16 cellular contexts compared by ENCODE assay signal in the genomic region with DNA sequence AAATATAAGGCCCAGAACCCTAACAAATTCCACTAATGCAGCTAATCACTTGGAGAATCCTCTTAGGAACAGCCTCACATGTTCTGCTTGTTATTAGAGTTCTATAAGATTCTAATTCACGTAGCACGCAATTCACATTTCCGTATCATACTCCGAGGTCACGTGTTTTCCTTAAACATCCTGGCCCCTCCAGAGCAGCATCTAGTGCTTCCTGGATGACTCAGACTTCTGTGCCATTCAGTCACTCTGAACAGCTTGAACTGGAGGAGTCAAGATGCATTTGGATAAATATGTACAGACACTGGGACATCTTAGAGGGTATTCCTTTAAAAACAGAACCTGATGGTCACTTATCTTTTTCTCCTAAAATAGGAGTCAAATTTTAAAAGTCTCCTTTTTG.
A peak's percentile ranks its signal among the peaks of the same experiment; 100 is the strongest.
DNase-seq lines count a peak whose midpoint lies in the region; ATAC-seq, FAIRE-seq and TF ChIP-seq lines count a peak whose summit lies in the region.
"Had no signal": no experiment of that assay in that cellular context is flagged by ENCODE, and none has a peak within 500 bp of the region (broad histone marks: within the 10 kb centered on the region; RNA-seq: fewer than 3 reads in every experiment).

No MANE protein-coding gene starts in this region.

- no peaks in the 10 kb centered on the region for H3K36me3 Mint-ChIP-seq in activated CD4-positive, alpha-beta T cell treated with anti-CD3 and anti-CD28 coated beads, Interleukin-2, amount 10 ng/mL, durations not matched to agents 24 days and 14 days (ENCODE audit: low read depth)
- H3K36me3 Mint-ChIP-seq: memory B cell had no signal

- no peaks in the 10 kb centered on the region for H4K20me1 ChIP-seq in K562 (replicated peaks; ENCODE audit: control insufficient read depth, insufficient read depth, low read length)

- TF ChIP-seq EP300 in K562 (IDR thresholded peaks at IDR 0.05; ENCODE audit: low read length): no peak

- peak; percentile 4 for DNase-seq in activated CD4-positive, alpha-beta T cell treated with anti-CD3 and anti-CD28 coated beads for 48 hours
- DNase-seq in activated CD4-positive, alpha-beta T cell treated with anti-CD3 and anti-CD28 coated beads, Interleukin-2, amount 10 ng/mL, durations not matched to agents 24 days and 14 days: no peak
- DNase-seq in MV-4-11 (lab: John Stamatoyannopoulos, UW) (peak; percentile 1), K562 (ENCODE audit: extremely low read depth in 1 of 4, low spot score in 3 of 4) (peak in 2 of 4 experiments; percentile 11 to 14), mucosa of descending colon (no peak), heart left ventricle (no peak), D341Med (ENCODE audit: low spot score) (no peak)
- no peak for DNase-seq in effector CD8-positive, alpha-beta T cell (lab: John Stamatoyannopoulos, UW)
- DNase-seq: Caco-2, NCI-H2081, spleen had no signal

- H3K9ac ChIP-seq in K562 (ENCODE audit: insufficient read depth in 1 of 2, low read depth in 2 of 2, low read length in 2 of 2): no peak overlapping the region
- H3K9ac ChIP-seq: KMS-11 had no signal

- no peaks in the 10 kb centered on the region for H3K79me2 ChIP-seq in K562 (ENCODE audit: control insufficient read depth, insufficient read depth, low read length)

- TF ChIP-seq CTCF in K562 (IDR thresholded peaks at IDR 0.05 in 2 of 3, conservative IDR thresholded peaks at IDR 0.05 in 1 of 3; ENCODE audit: insufficient read depth in 2 of 3, low read depth in 1 of 3, low read length in 3 of 3): no peak
- TF ChIP-seq CTCF in mucosa of descending colon (IDR thresholded peaks at IDR 0.05): no peak
- TF ChIP-seq CTCF in heart left ventricle (IDR thresholded peaks at IDR 0.05): no peak

- 7% methylated on average over 5 of the region's 5 CpGs for WGBS in K562 (ENCODE audit: insufficient coverage, low coverage, missing lambda C conversion rate)
- WGBS in heart left ventricle, 4 donors: 40 to 56% (median 46%) methylated on average over 5 of the region's 5 CpGs

- TF ChIP-seq RAD21 in K562 (CRISPR knock-in tag; conservative IDR thresholded peaks at IDR 0.05 in 1 of 2, IDR thresholded peaks at IDR 0.05 in 1 of 2): no peak

- H3K27me3 Mint-ChIP-seq in activated CD4-positive, alpha-beta T cell treated with anti-CD3 and anti-CD28 coated beads, Interleukin-2, amount 10 ng/mL, durations not matched to agents 24 days and 14 days: peaks cover 11% of the 10 kb centered on the region

- POLR2A ChIA-PET in K562 (lab: Yijun Ruan, JAX): no interaction called here

- H3K4me3 Mint-ChIP-seq in activated CD4-positive, alpha-beta T cell treated with anti-CD3 and anti-CD28 coated beads, Interleukin-2, amount 10 ng/mL, durations not matched to agents 24 days and 14 days: no peak overlapping the region
- H3K4me3 Mint-ChIP-seq: memory B cell had no signal

- no peak for FAIRE-seq in K562 (lab: Jason Lieb, UNC)
- FAIRE-seq: H1 had no signal

- no peak overlapping the region for H3K27ac Mint-ChIP-seq in activated CD4-positive, alpha-beta T cell treated with anti-CD3 and anti-CD28 coated beads, Interleukin-2, amount 10 ng/mL, durations not matched to agents 24 days and 14 days
- H3K27ac Mint-ChIP-seq: memory B cell had no signal

- H3K27me3 ChIP-seq in K562 (ENCODE audit: control insufficient read depth in 2 of 2, insufficient read depth in 2 of 2, low read length in 2 of 2) (peaks cover 0 to 11% of the 10 kb centered on the region in 2 experiments; a peak in 2 of 5 replicates), heart left ventricle (peaks cover 0 to 27% (median 0%) of the 10 kb centered on the region in 9 donors)
- H3K27me3 ChIP-seq: suprapubic skin had no signal

- no TSS peak for BruUV-seq in K562 (replicated peaks; lab: Mats Ljungman, UMichigan)

- H3K9me3 ChIP-seq in K562 (replicated peaks; ENCODE audit: control insufficient read depth, insufficient read depth, low read depth, low read length) (no peaks in the 10 kb centered on the region), mucosa of descending colon (no peaks in the 10 kb centered on the region), heart left ventricle (no peaks in the 10 kb centered on the region)
- H3K9me3 ChIP-seq: Caco-2, spleen, suprapubic skin had no signal

- peak overlapping the region; percentile 32; the same call in 1 of the 2 replicates for H2AFZ ChIP-seq in K562 (ENCODE audit: low read depth, low read length)

- in situ Hi-C loops in K562 (cut with MboI): no loop called here

- H3K4me2 ChIP-seq in K562 (ENCODE audit: insufficient read depth, low read length): no peak overlapping the region; the same call in 1 of the 2 replicates
- H3K4me2 ChIP-seq: KMS-11 had no signal

- CTCF ChIA-PET in K562 (lab: Yijun Ruan, JAX; ENCODE audit: low intra/inter-chr PET ratio): no interaction called here

- ATAC-seq in K562 (peak; percentile 56), mucosa of descending colon (peak; percentile 53), heart left ventricle (no peak)

- H3K36me3 ChIP-seq in K562 (ENCODE audit: control insufficient read depth, insufficient read depth, low read length) (no peaks in the 10 kb centered on the region), mucosa of descending colon (ENCODE audit: low read depth) (no peaks in the 10 kb centered on the region), heart left ventricle (no peaks in the 10 kb centered on the region)
- H3K36me3 ChIP-seq: spleen, suprapubic skin had no signal

- TF ChIP-seq POLR2A in K562 (conservative IDR thresholded peaks at IDR 0.05) (no peak), heart left ventricle (IDR thresholded peaks at IDR 0.05) (no peak)

- H3K27ac ChIP-seq in K562 (ENCODE audit: extremely low read depth, low read depth, low read length): no peak overlapping the region
- no peak overlapping the region for H3K27ac ChIP-seq in heart left ventricle
- H3K27ac ChIP-seq: coronary artery, KMS-11, spleen, suprapubic skin had no signal

- no peaks in the 10 kb centered on the region for H3K9me3 Mint-ChIP-seq in activated CD4-positive, alpha-beta T cell treated with anti-CD3 and anti-CD28 coated beads, Interleukin-2, amount 10 ng/mL, durations not matched to agents 24 days and 14 days
- H3K9me3 Mint-ChIP-seq: memory B cell had no signal

- no peaks in the 10 kb centered on the region for H3K4me1 ChIP-seq in K562 (replicated peaks in 1 of 2; ENCODE audit: control insufficient read depth in 2 of 2, insufficient read depth in 2 of 2, low read length in 2 of 2)
- no peaks in the 10 kb centered on the region for H3K4me1 ChIP-seq in mucosa of descending colon (ENCODE audit: low read depth)
- H3K4me1 ChIP-seq in heart left ventricle: no peaks in the 10 kb centered on the region
- H3K4me1 ChIP-seq: Caco-2, spleen, suprapubic skin had no signal

- H3K9me1 ChIP-seq in K562 (ENCODE audit: control insufficient read depth, insufficient read depth, low read length): no peaks in the 10 kb centered on the region

- H3K4me3 ChIP-seq in K562: no peak overlapping the region
- no peak overlapping the region for H3K4me3 ChIP-seq in mucosa of descending colon
- H3K4me3 ChIP-seq in heart left ventricle: no peak overlapping the region
- H3K4me3 ChIP-seq: coronary artery, spleen, suprapubic skin had no signal

- H3K4me1 Mint-ChIP-seq in activated CD4-positive, alpha-beta T cell treated with anti-CD3 and anti-CD28 coated beads, Interleukin-2, amount 10 ng/mL, durations not matched to agents 24 days and 14 days: peaks cover 2% of the 10 kb centered on the region
- H3K4me1 Mint-ChIP-seq: memory B cell had no signal

- intact Hi-C loops in activated CD4-positive, alpha-beta T cell treated with anti-CD3 and anti-CD28 coated beads, Interleukin-2, amount 10 ng/mL, durations not matched to agents 24 days and 14 days (cut with micrococcal nuclease): no loop called here
- intact Hi-C loops in K562 (cut with micrococcal nuclease): no loop called here
- intact Hi-C loops in mucosa of descending colon (cut with DNase I, micrococcal nuclease): no loop called here
- intact Hi-C loops in heart left ventricle (cut with DNase I): no loop called here

TF ChIP-seq in K562, 482 proteins besides CTCF, POLR2A, EP300 and RAD21 (continues in another document):
- TF ChIP-seq, protein P1, sequence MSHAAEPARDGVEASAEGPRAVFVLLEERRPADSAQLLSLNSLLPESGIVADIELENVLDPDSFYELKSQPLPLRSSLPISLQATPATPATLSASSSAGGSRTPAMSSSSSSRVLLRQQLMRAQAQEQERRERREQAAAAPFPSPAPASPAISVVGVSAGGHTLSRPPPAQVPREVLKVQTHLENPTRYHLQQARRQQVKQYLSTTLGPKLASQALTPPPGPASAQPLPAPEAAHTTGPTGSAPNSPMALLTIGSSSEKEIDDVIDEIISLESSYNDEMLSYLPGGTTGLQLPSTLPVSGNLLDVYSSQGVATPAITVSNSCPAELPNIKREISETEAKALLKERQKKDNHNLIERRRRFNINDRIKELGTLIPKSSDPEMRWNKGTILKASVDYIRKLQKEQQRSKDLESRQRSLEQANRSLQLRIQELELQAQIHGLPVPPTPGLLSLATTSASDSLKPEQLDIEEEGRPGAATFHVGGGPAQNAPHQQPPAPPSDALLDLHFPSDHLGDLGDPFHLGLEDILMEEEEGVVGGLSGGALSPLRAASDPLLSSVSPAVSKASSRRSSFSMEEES (CRISPR knock-in tag; IDR thresholded peaks at IDR 0.05): peak; percentile 81
- TF ChIP-seq GABPA (tag; conservative IDR thresholded peaks at IDR 0.05; ENCODE audit: low read depth) (peak; percentile 52), SMARCC2 (IDR thresholded peaks at IDR 0.05; ENCODE audit: low read depth) (no peak), ELF1 (tag; IDR thresholded peaks at IDR 0.05) (0 out of 2 replicates have a peak, but pooled peaks have one; percentile 24), EHMT2 (IDR thresholded peaks at IDR 0.05) (0 out of 2 replicates have a peak, but pooled peaks have one; percentile 23), ZNF232 (CRISPR knock-in tag; IDR thresholded peaks at IDR 0.05) (no peak), ZNF780A (CRISPR knock-in tag; IDR thresholded peaks at IDR 0.05) (no peak)
- TF ChIP-seq, protein P2, sequence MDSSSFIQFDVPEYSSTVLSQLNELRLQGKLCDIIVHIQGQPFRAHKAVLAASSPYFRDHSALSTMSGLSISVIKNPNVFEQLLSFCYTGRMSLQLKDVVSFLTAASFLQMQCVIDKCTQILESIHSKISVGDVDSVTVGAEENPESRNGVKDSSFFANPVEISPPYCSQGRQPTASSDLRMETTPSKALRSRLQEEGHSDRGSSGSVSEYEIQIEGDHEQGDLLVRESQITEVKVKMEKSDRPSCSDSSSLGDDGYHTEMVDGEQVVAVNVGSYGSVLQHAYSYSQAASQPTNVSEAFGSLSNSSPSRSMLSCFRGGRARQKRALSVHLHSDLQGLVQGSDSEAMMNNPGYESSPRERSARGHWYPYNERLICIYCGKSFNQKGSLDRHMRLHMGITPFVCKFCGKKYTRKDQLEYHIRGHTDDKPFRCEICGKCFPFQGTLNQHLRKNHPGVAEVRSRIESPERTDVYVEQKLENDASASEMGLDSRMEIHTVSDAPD (CRISPR knock-in tag; IDR thresholded peaks at IDR 0.05): no peak

Comparison
In these comparisons a context has a peak if more than half of its experiments do, and no peak if none do; other contexts are left out.
1. DNase-seq: peak in activated CD4-positive, alpha-beta T cell treated with anti-CD3 and anti-CD28 coated beads for 48 hours (single experiment) and MV-4-11 (single experiment); none in activated CD4-positive, alpha-beta T cell treated with anti-CD3 and anti-CD28 coated beads, Interleukin-2, amount 10 ng/mL, durations not matched to agents 24 days and 14 days (single experiment), mucosa of descending colon (0 of 3), heart left ventricle (0 of 5), D341Med (single experiment) and effector CD8-positive, alpha-beta T cell (single experiment).
2. ATAC-seq: peak in K562 (single experiment) and mucosa of descending colon (single experiment); none in heart left ventricle (0 of 4).